Comparison of ENCODE assay signal across 16 cellular contexts in genomic region chr1:154265586-154265985, GRCh38. TPM values are rescaled to one million over a fixed set of nuclear protein-coding genes. Genes with fewer than 3 reads are reported as not detected.
A peak's percentile ranks its signal among the peaks of the same experiment; 100 is the strongest.
DNase-seq lines count a peak whose midpoint lies in the region; ATAC-seq and TF ChIP-seq lines count a peak whose summit lies in the region.
"Had no signal": no experiment of that assay in that cellular context is flagged by ENCODE, and none has a peak within 500 bp of the region (broad histone marks: within the 10 kb centered on the region; RNA-seq: fewer than 3 reads in every experiment).

No MANE protein-coding gene starts in this region.

- no peak overlapping the region for H2AFZ ChIP-seq in H9 (ENCODE audit: low read length)

- H2BK20ac ChIP-seq in H9 (ENCODE audit: low read depth, low read length, poor library complexity, severe bottlenecking) = no peak overlapping the region

- no peak for ATAC-seq in heart right ventricle
- ATAC-seq in mucosa of descending colon = peak; percentile 34
- no peak for ATAC-seq in HG03097 (IDR thresholded peaks at IDR 0.05; ENCODE audit: low FRiP score, unreplicated experiment)
- ATAC-seq: gastrocnemius medialis, left colon had no signal

- peak overlapping the region; percentile 80 for H3K27ac ChIP-seq in cardiac muscle cell
- no peak overlapping the region for H3K27ac ChIP-seq in heart right ventricle
- no peak overlapping the region for H3K27ac ChIP-seq in H9 (ENCODE audit: insufficient read length, low read depth, low read length)
- H3K27ac ChIP-seq: gastrocnemius medialis had no signal

- no peak overlapping the region for H3K9ac ChIP-seq in H9 (ENCODE audit: extremely low read depth, insufficient read length, low read length)

- H3K79me2 ChIP-seq in H9 (ENCODE audit: insufficient read depth, low read length) = no peaks in the 10 kb centered on the region

- H2BK120ac ChIP-seq in H9 (ENCODE audit: low read depth, low read length, poor library complexity, severe bottlenecking) = no peak overlapping the region

- peaks cover 58% of the 10 kb centered on the region for H3K36me3 Mint-ChIP-seq in activated T-helper 1 cell treated with anti-CD3 and anti-CD28 coated beads, Interleukin-12 subunit alpha, Interleukin-12 subunit beta, Interleukin-2, Interleukin-4 antibody, amounts not matched to agents 30 ng/mL and 10 ng/mL and 1 ng/mL, durations not matched to agents 14 hours and 24 hours and 36 hours (ENCODE audit: low read depth)
- H3K36me3 Mint-ChIP-seq in H9 (ENCODE audit: insufficient read depth in 1 of 3, low read depth in 3 of 3) = peaks cover 37 to 87% (median 71%) of the 10 kb centered on the region in 3 experiments

- no peaks in the 10 kb centered on the region for H3K23me2 ChIP-seq in H9 (ENCODE audit: insufficient read length, low read depth, low read length, poor library complexity, severe bottlenecking)

- H3K4me3 ChIP-seq in cardiac muscle cell = no peak overlapping the region
- H3K4me3 ChIP-seq in heart right ventricle = no peak overlapping the region
- H3K4me3 ChIP-seq in mucosa of descending colon = no peak overlapping the region
- H3K4me3 ChIP-seq: gastrocnemius medialis had no signal

- intact Hi-C loops in heart right ventricle (cut with DNase I) = loop anchor here in 4 of 10 donors (5.0 to 10.0 kb wide), 4 partner anchors 43 to 271 kb away; partner anchors contain the start of genes CFAP141 (in 2 of the 4), RPS27 (in 1 of the 4) and UBAP2L (in 1 of the 4)
- intact Hi-C loops in activated T-helper 1 cell treated with anti-CD3 and anti-CD28 coated beads, Interleukin-12 subunit alpha, Interleukin-12 subunit beta, Interleukin-2, Interleukin-4 antibody, amounts not matched to agents 30 ng/mL and 10 ng/mL and 1 ng/mL, durations not matched to agents 14 hours and 24 hours and 36 hours (cut with micrococcal nuclease) = loop anchor here (1.0 kb wide), 1 partner anchor 79 kb away; no protein-coding TSS in a partner anchor
- intact Hi-C loops in mucosa of descending colon (cut with DNase I, micrococcal nuclease) = no loop called here

- H3K36me3 ChIP-seq in cardiac muscle cell = peaks cover 41% of the 10 kb centered on the region
- H3K36me3 ChIP-seq in heart right ventricle = peaks cover 4 to 100% (median 57%) of the 10 kb centered on the region in 9 donors
- H3K36me3 ChIP-seq in mucosa of descending colon (ENCODE audit: low read depth) = no peaks in the 10 kb centered on the region

- TF ChIP-seq CTCF in cardiac muscle cell (IDR thresholded peaks at IDR 0.05; ENCODE audit: low read depth, low read length) (no peak), heart right ventricle (IDR thresholded peaks at IDR 0.05) (no peak), mucosa of descending colon (IDR thresholded peaks at IDR 0.05) (no peak), H9 (conservative IDR thresholded peaks at IDR 0.05) (no peak)

- no peak overlapping the region for H3K56ac ChIP-seq in H9 (ENCODE audit: insufficient read length, low read depth, low read length)

- H2BK15ac ChIP-seq in H9 (ENCODE audit: low read depth, low read length) = no peak overlapping the region

- no peak overlapping the region for H4K5ac ChIP-seq in H9 (ENCODE audit: insufficient read length, low read depth, low read length)

- H3K27me3 ChIP-seq in cardiac muscle cell = no peaks in the 10 kb centered on the region
- H3K27me3 ChIP-seq in heart right ventricle = no peaks in the 10 kb centered on the region
- no peaks in the 10 kb centered on the region for H3K27me3 ChIP-seq in H9 (ENCODE audit: insufficient read depth, low read length)
- H3K27me3 ChIP-seq: gastrocnemius medialis had no signal

- H3K4me2 ChIP-seq in H9 (ENCODE audit: insufficient read depth, insufficient read length, low read length) = no peak overlapping the region

- peak overlapping the region; percentile 91 for H3K27ac Mint-ChIP-seq in activated T-helper 1 cell treated with anti-CD3 and anti-CD28 coated beads, Interleukin-12 subunit alpha, Interleukin-12 subunit beta, Interleukin-2, Interleukin-4 antibody, amounts not matched to agents 30 ng/mL and 10 ng/mL and 1 ng/mL, durations not matched to agents 14 hours and 24 hours and 36 hours
- H3K27ac Mint-ChIP-seq in H9 = no peak overlapping the region

- WGBS in heart right ventricle, 2 donors = 71 to 86% methylated on average over 4 of the region's 4 CpGs
- WGBS in H9 (ENCODE audit: extremely low coverage, insufficient read length, low lambda C conversion rate) = no CpG with 5 or more reads among the region's 4 CpGs

- H3K23ac ChIP-seq in H9 (ENCODE audit: insufficient read length, low read depth, low read length) = no peak overlapping the region

- no peak overlapping the region for H4K8ac ChIP-seq in H9 (replicated peaks; ENCODE audit: insufficient read length, low read depth, low read length)

- no peak overlapping the region for H2BK12ac ChIP-seq in H9 (ENCODE audit: insufficient read length, low read depth, low read length)

- no peak overlapping the region for H3T11ph ChIP-seq in H9 (ENCODE audit: low read length)

- H2BK5ac ChIP-seq in H9 (ENCODE audit: insufficient read length, low read length) = no peak overlapping the region

- no peak overlapping the region for H3K18ac ChIP-seq in H9 (ENCODE audit: insufficient read length, low read depth, low read length)

- no peak overlapping the region for H4K91ac ChIP-seq in H9 (ENCODE audit: insufficient read length, low read depth, low read length)

- H3K4me1 Mint-ChIP-seq in activated T-helper 1 cell treated with anti-CD3 and anti-CD28 coated beads, Interleukin-12 subunit alpha, Interleukin-12 subunit beta, Interleukin-2, Interleukin-4 antibody, amounts not matched to agents 30 ng/mL and 10 ng/mL and 1 ng/mL, durations not matched to agents 14 hours and 24 hours and 36 hours (ENCODE audit: low read depth) = peaks cover 45% of the 10 kb centered on the region
- no peaks in the 10 kb centered on the region for H3K4me1 Mint-ChIP-seq in H9
- H3K4me1 Mint-ChIP-seq: activated B cell treated with CpG ODN at 0.5 μM for 24 hours had no signal

- H3K27me3 Mint-ChIP-seq in activated T-helper 1 cell treated with anti-CD3 and anti-CD28 coated beads, Interleukin-12 subunit alpha, Interleukin-12 subunit beta, Interleukin-2, Interleukin-4 antibody, amounts not matched to agents 30 ng/mL and 10 ng/mL and 1 ng/mL, durations not matched to agents 14 hours and 24 hours and 36 hours (ENCODE audit: insufficient read depth) = no peaks in the 10 kb centered on the region
- no peaks in the 10 kb centered on the region for H3K27me3 Mint-ChIP-seq in H9 (ENCODE audit: low read depth)
- H3K27me3 Mint-ChIP-seq: activated B cell treated with CpG ODN at 0.5 μM for 24 hours had no signal

- no peaks in the 10 kb centered on the region for H4K20me1 ChIP-seq in H9 (ENCODE audit: control insufficient read depth, insufficient read depth, insufficient read length)

- H3K4me1 ChIP-seq in cardiac muscle cell (ENCODE audit: low read depth) = peaks cover 19% of the 10 kb centered on the region
- peaks cover 0 to 14% (median 4%) of the 10 kb centered on the region in 9 donors for H3K4me1 ChIP-seq in heart right ventricle
- H3K4me1 ChIP-seq in mucosa of descending colon (ENCODE audit: low read depth) = no peaks in the 10 kb centered on the region
- no peaks in the 10 kb centered on the region; the same call in 1 of the 2 replicates for H3K4me1 ChIP-seq in H9 (ENCODE audit: insufficient read depth, low read length)
- H3K4me1 ChIP-seq: gastrocnemius medialis had no signal

- no peaks in the 10 kb centered on the region for H3K9me3 Mint-ChIP-seq in activated T-helper 1 cell treated with anti-CD3 and anti-CD28 coated beads, Interleukin-12 subunit alpha, Interleukin-12 subunit beta, Interleukin-2, Interleukin-4 antibody, amounts not matched to agents 30 ng/mL and 10 ng/mL and 1 ng/mL, durations not matched to agents 14 hours and 24 hours and 36 hours
- no peaks in the 10 kb centered on the region for H3K9me3 Mint-ChIP-seq in H9
- H3K9me3 Mint-ChIP-seq: activated B cell treated with CpG ODN at 0.5 μM for 24 hours had no signal

- no peak overlapping the region for H3K14ac ChIP-seq in H9 (ENCODE audit: insufficient read depth, low read length)

- H3K9me3 ChIP-seq in cardiac muscle cell (ENCODE audit: low read depth) (no peaks in the 10 kb centered on the region), heart right ventricle (no peaks in the 10 kb centered on the region), mucosa of descending colon (no peaks in the 10 kb centered on the region), H9 (ENCODE audit: control insufficient read depth, low read depth, low read length) (no peaks in the 10 kb centered on the region)
- H3K9me3 ChIP-seq: gastrocnemius medialis had no signal

- no peak overlapping the region for H3K4ac ChIP-seq in H9 (ENCODE audit: low read depth, low read length)

- no peaks in the 10 kb centered on the region for H3K79me1 ChIP-seq in H9 (ENCODE audit: insufficient read depth, low read depth, low read length, poor library complexity, severe bottlenecking)

- DNase-seq in cardiac muscle cell (ENCODE audit: low read depth in 1 of 2, low spot score in 1 of 2) (no peak), heart right ventricle (no peak), mucosa of descending colon (no peak), H9 (no peak), superior temporal gyrus (ENCODE audit: extremely low spot score) (no peak)
- no peak for DNase-seq in activated T-helper 1 cell treated with anti-CD3 and anti-CD28 coated beads, Interleukin-12 subunit alpha, Interleukin-12 subunit beta, Interleukin-2, Interleukin-4 antibody, amounts not matched to agents 30 ng/mL and 10 ng/mL and 1 ng/mL, durations not matched to agents 14 hours and 24 hours and 36 hours (ENCODE audit: low spot score)
- DNase-seq: activated B cell treated with CpG ODN at 0.5 μM for 24 hours, gastrocnemius medialis, GDM1, left colon, midbrain, NCI-H187, NCI-H510A, occipital lobe had no signal

- H3K4me3 Mint-ChIP-seq in activated T-helper 1 cell treated with anti-CD3 and anti-CD28 coated beads, Interleukin-12 subunit alpha, Interleukin-12 subunit beta, Interleukin-2, Interleukin-4 antibody, amounts not matched to agents 30 ng/mL and 10 ng/mL and 1 ng/mL, durations not matched to agents 14 hours and 24 hours and 36 hours = peak overlapping the region; percentile 13
- H3K4me3 Mint-ChIP-seq in H9 = no peak overlapping the region
- H3K4me3 Mint-ChIP-seq: activated B cell treated with CpG ODN at 0.5 μM for 24 hours had no signal

- H2AK5ac ChIP-seq in H9 (ENCODE audit: insufficient read length, low read length) = no peak overlapping the region

RNA-seq across cellular contexts. Expression of gene HAX1, which starts 6.8 kb away (rescaled TPM):
- total RNA-seq in cardiac muscle cell = 92.1 and 101 TPM in 2 replicates
- polyA plus RNA-seq in cardiac muscle cell = 106 and 112 TPM in 2 replicates
- total RNA-seq in heart right ventricle = 100 to 1,000 TPM; 162 to 196 (median 171) TPM
- polyA plus RNA-seq in heart right ventricle = 100 to 1,000 TPM; 171 to 313 TPM
- 122 and 123 TPM in 2 replicates for total RNA-seq in activated T-helper 1 cell treated with anti-CD3 and anti-CD28 coated beads, Interleukin-12 subunit alpha, Interleukin-12 subunit beta, Interleukin-2, Interleukin-4 antibody, amounts not matched to agents 30 ng/mL and 10 ng/mL and 1 ng/mL, durations not matched to agents 14 hours and 24 hours and 36 hours
- total RNA-seq in mucosa of descending colon = 10 to 100 TPM; 60.8 to 66.3 (median 64.5) TPM
- 79.8 and 80.4 TPM in 2 replicates for total RNA-seq in H9 (2021)

RNA-seq across cellular contexts. Expression of gene UBAP2L, which starts 44.8 kb away (rescaled TPM):
- 111 and 190 TPM in 2 replicates for total RNA-seq in cardiac muscle cell
- polyA plus RNA-seq in cardiac muscle cell = 142 and 164 TPM in 2 replicates
- total RNA-seq in heart right ventricle = 100 to 1,000 TPM; 103 to 135 (median 112) TPM
- 10 to 100 TPM; 55.2 to 61.8 TPM for polyA plus RNA-seq in heart right ventricle
- total RNA-seq in activated T-helper 1 cell treated with anti-CD3 and anti-CD28 coated beads, Interleukin-12 subunit alpha, Interleukin-12 subunit beta, Interleukin-2, Interleukin-4 antibody, amounts not matched to agents 30 ng/mL and 10 ng/mL and 1 ng/mL, durations not matched to agents 14 hours and 24 hours and 36 hours = 258 and 284 TPM in 2 replicates
- 100 to 1,000 TPM in 1 of 3 donors, 10 to 100 TPM in 2; 92.7 to 119 (median 99.3) TPM for total RNA-seq in mucosa of descending colon
- 258 and 265 TPM in 2 replicates for total RNA-seq in H9 (2021)

RNA-seq across cellular contexts. Expression of gene AQP10, which starts 55.3 kb away (rescaled TPM):
- total RNA-seq in cardiac muscle cell (4.8 and 11.2 TPM in 2 replicates), heart right ventricle (1 to 10 TPM in 1 of 10 donors, under 1 TPM in 6, not detected in 3; 0.12 to 1.5 (median 0.48) TPM), mucosa of descending colon (not detected), H9 (2021) (not detected in 2 replicates)
- polyA plus RNA-seq in cardiac muscle cell (5.4 and 20.6 TPM in 2 replicates), heart right ventricle (under 1 TPM in 1 of 2 donors, not detected in 1; 0.35 TPM)
- total RNA-seq in activated T-helper 1 cell treated with anti-CD3 and anti-CD28 coated beads, Interleukin-12 subunit alpha, Interleukin-12 subunit beta, Interleukin-2, Interleukin-4 antibody, amounts not matched to agents 30 ng/mL and 10 ng/mL and 1 ng/mL, durations not matched to agents 14 hours and 24 hours and 36 hours = not detected in 2 replicates
- total RNA-seq: activated B cell treated with CpG ODN at 0.5 μM for 24 hours, epithelial cell of proximal tubule, gastrocnemius medialis, left colon, occipital lobe had no signal

RNA-seq across cellular contexts. Expression of gene CFAP141, which starts 59.5 kb away (rescaled TPM):
- total RNA-seq in cardiac muscle cell = not detected in 2 replicates
- not detected in 2 replicates for polyA plus RNA-seq in cardiac muscle cell
- total RNA-seq in heart right ventricle = 1 to 10 TPM in 2 of 10 donors, under 1 TPM in 1, not detected in 7; 0.76 to 1.1 (median 1.1) TPM
- polyA plus RNA-seq in heart right ventricle = under 1 TPM in 1 of 2 donors, not detected in 1; 0.22 TPM
- not detected in 2 replicates for total RNA-seq in activated T-helper 1 cell treated with anti-CD3 and anti-CD28 coated beads, Interleukin-12 subunit alpha, Interleukin-12 subunit beta, Interleukin-2, Interleukin-4 antibody, amounts not matched to agents 30 ng/mL and 10 ng/mL and 1 ng/mL, durations not matched to agents 14 hours and 24 hours and 36 hours
- not detected for total RNA-seq in mucosa of descending colon
- not detected in 2 replicates for total RNA-seq in H9 (2021)
- total RNA-seq: activated B cell treated with CpG ODN at 0.5 μM for 24 hours, epithelial cell of proximal tubule, gastrocnemius medialis, left colon, occipital lobe had no signal

RNA-seq across cellular contexts. Expression of gene ATP8B2, which starts 59.7 kb away (rescaled TPM):
- total RNA-seq in cardiac muscle cell (102 and 116 TPM in 2 replicates), heart right ventricle (10 to 100 TPM; 10.3 to 17.3 (median 13.3) TPM), mucosa of descending colon (10 to 100 TPM in 2 of 3 donors, 1 to 10 TPM in 1; 3.8 to 36.1 (median 16.1) TPM), H9 (2021) (37.6 and 38.7 TPM in 2 replicates)
- polyA plus RNA-seq in cardiac muscle cell (12.8 and 13.5 TPM in 2 replicates), heart right ventricle (10 to 100 TPM in 1 of 2 donors, 1 to 10 TPM in 1; 8.0 to 16.8 TPM)
- total RNA-seq in activated T-helper 1 cell treated with anti-CD3 and anti-CD28 coated beads, Interleukin-12 subunit alpha, Interleukin-12 subunit beta, Interleukin-2, Interleukin-4 antibody, amounts not matched to agents 30 ng/mL and 10 ng/mL and 1 ng/mL, durations not matched to agents 14 hours and 24 hours and 36 hours = 50.1 and 54.9 TPM in 2 replicates
